Comparison of ENCODE assay signal across 1 cellular context in the genomic region with DNA sequence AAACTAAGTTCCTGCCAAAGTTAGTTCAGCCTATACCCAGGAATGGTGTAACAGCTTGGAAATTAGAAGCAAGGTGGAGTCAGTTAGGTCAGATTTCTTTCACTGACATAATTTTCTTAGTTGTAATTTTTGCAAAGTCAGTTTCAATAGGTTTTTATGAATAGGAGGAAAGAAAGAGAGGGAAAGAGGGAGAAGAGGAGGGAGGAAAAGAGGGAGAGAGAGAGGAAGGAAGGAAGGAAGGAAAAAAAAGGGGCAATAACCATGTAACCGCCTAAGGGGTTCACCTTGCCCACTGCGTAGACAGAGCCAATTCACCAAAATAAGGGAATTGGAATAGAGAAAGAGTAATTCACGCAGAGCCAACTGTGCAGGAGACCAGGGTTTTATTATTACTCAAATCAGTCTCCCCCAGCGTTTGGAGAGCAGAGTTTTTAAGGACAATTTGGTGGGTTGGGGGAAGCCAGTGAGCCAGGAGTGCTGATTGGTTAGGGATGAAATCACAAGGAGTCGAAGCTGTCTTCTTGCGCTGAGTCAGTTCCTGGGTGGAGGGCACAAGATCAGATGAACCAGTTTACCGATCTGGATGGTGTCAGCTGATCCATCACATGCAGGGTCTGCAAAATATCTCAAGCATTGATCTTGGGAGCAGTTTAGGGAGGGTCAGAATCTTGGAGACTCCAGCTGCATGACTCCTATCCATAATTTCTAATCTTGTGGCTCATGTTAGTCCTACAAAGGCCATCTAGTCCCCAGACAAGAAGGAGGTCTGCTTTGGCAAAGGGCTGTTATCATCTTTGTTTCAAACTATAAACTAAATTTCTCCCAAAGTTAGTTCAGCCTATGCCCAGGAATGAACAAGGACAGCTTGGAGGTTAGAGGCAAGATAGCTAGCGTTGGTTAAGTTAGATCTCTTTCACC.
TF ChIP-seq lines count a peak whose summit lies in the region.

No MANE protein-coding gene starts in this region.

TF ChIP-seq in SK-N-SH, 30 proteins besides CTCF, POLR2A, EP300 and RAD21 (continued from another document):
- TF ChIP-seq, protein P1, sequence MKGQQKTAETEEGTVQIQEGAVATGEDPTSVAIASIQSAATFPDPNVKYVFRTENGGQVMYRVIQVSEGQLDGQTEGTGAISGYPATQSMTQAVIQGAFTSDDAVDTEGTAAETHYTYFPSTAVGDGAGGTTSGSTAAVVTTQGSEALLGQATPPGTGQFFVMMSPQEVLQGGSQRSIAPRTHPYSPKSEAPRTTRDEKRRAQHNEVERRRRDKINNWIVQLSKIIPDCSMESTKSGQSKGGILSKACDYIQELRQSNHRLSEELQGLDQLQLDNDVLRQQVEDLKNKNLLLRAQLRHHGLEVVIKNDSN (IDR thresholded peaks at IDR 0.05; ENCODE audit: borderline replicate concordance, low read depth): no peak
- TF ChIP-seq NRF1 (IDR thresholded peaks at IDR 0.05; ENCODE audit: low read depth, low read length) (no peak), GABPA (IDR thresholded peaks at IDR 0.05; ENCODE audit: low read depth) (no peak), TEAD4 (IDR thresholded peaks at IDR 0.05; ENCODE audit: borderline replicate concordance, insufficient read depth) (no peak), MXI1 (IDR thresholded peaks at IDR 0.05; ENCODE audit: low read depth, low read length) (no peak), YY1 (IDR thresholded peaks at IDR 0.05; ENCODE audit: low read depth) (no peak), POLR2AphosphoS5 (IDR thresholded peaks at IDR 0.05; ENCODE audit: low read depth, low read length) (no peak), IRF3 (IDR thresholded peaks at IDR 0.05; ENCODE audit: low read depth, low read length) (no peak), ELF1 (IDR thresholded peaks at IDR 0.05) (no peak), GATA2 (CRISPR knock-in tag; IDR thresholded peaks at IDR 0.05) (no peak), RXRA (IDR thresholded peaks at IDR 0.05; ENCODE audit: borderline replicate concordance, low read depth) (no peak)
- TF ChIP-seq, protein P2, sequence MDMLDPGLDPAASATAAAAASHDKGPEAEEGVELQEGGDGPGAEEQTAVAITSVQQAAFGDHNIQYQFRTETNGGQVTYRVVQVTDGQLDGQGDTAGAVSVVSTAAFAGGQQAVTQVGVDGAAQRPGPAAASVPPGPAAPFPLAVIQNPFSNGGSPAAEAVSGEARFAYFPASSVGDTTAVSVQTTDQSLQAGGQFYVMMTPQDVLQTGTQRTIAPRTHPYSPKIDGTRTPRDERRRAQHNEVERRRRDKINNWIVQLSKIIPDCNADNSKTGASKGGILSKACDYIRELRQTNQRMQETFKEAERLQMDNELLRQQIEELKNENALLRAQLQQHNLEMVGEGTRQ (IDR thresholded peaks at IDR 0.05; ENCODE audit: borderline replicate concordance, low read depth, low read length): no peak
